ENCODE assay signal across 22 cellular contexts in the genomic region with DNA sequence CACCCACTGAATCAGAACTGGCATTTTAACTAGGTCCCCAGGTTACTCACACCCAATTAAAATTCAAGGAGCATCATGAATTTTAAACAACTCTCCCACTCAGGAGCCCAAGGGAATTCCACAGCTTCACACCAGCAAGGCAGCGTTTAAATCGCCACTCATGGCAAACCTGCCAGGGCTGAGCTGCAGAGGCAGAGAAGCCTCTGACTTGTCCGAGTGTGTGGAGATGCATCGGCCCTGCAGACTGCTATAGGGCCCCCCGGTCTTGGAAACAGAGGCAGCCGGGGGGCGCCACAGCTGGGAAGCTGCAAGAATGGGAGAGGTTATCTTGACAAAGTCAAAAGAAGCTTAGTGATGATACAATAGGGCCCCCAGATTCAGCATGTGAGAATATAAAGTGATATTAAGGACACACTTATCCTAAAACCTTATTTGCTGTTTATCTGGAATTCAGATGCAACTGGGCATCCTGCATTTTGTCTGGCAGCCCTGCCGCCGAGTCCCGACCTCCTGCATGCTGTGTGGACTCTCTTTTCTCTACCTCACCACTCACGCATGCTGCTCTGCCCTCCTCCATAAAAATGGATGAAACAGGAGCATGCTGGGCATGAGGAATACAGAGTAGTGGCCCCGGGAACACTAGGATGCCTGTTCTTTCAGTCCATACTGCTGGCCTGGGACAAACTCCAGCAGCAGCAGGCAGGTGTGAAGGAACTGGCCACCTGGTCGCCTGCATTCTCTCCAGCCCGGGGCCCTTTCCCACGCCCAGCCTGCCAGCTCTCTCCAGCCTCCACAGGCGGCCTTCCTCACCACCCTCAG.
DNase-seq lines count a peak whose midpoint lies in the region; ATAC-seq, FAIRE-seq and TF ChIP-seq lines count a peak whose summit lies in the region.
"Had no signal": no experiment of that assay in that cellular context is flagged by ENCODE, and none has a peak within 500 bp of the region (broad histone marks: within the 10 kb centered on the region; RNA-seq: fewer than 3 reads in every experiment).

No MANE protein-coding gene starts in this region.

- 0 out of 22 replicates have a peak overlapping the region, but pooled peaks of 1 of the 11 experiments have one; percentile 21 for H3K27ac ChIP-seq in BLaER1 treated with 17β-estradiol and CSF1 and Interleukin-3, amounts not matched to agents 10 nM and 100 nM
- H3K27ac ChIP-seq in GM23338 (ENCODE audit: low read depth) (no peak overlapping the region), neural progenitor cell (no peak overlapping the region)
- H3K27ac ChIP-seq: cardiac muscle cell, epithelial cell of prostate, left lung had no signal

- peak; percentile 29 to 57 for TF ChIP-seq CTCF in GM23338 (conservative IDR thresholded peaks at IDR 0.05; ENCODE audit: low read depth in 2 of 2)
- TF ChIP-seq CTCF in WTC11 (IDR thresholded peaks at IDR 0.05) = no peak
- no peak for TF ChIP-seq CTCF in neural progenitor cell (IDR thresholded peaks at IDR 0.05)

- H3K27me3 Mint-ChIP-seq in GM23338 (ENCODE audit: insufficient read depth, low read depth, poor library complexity) (peaks cover 15% of the 10 kb centered on the region), WTC11 (ENCODE audit: low read depth) (peaks cover 11% of the 10 kb centered on the region), neural progenitor cell (ENCODE audit: insufficient read depth, low read depth) (peaks cover 12% of the 10 kb centered on the region)
- peaks cover 82 to 83% of the 10 kb centered on the region in 2 donors for H3K27me3 Mint-ChIP-seq in effector memory CD8-positive, alpha-beta T cell

- no peaks in the 10 kb centered on the region for H3K36me3 Mint-ChIP-seq in GM23338 (ENCODE audit: low read depth)
- H3K36me3 Mint-ChIP-seq in WTC11 = no peaks in the 10 kb centered on the region
- H3K36me3 Mint-ChIP-seq in neural progenitor cell = peaks cover 2% of the 10 kb centered on the region
- H3K36me3 Mint-ChIP-seq in effector memory CD8-positive, alpha-beta T cell (ENCODE audit: insufficient read depth) = peaks cover 5% of the 10 kb centered on the region
- H3K36me3 Mint-ChIP-seq: CD4-positive, CD25-positive, alpha-beta regulatory T cell; mesothelial cell of epicardium; naive thymus-derived CD8-positive, alpha-beta T cell had no signal

- H3K9me3 ChIP-seq in BLaER1 treated with 17β-estradiol and CSF1 and Interleukin-3, amounts not matched to agents 10 nM and 100 nM (replicated peaks in 1 of 11) = no peaks in the 10 kb centered on the region
- H3K9me3 ChIP-seq in neural progenitor cell (ENCODE audit: low read depth) = no peaks in the 10 kb centered on the region
- H3K9me3 ChIP-seq: left lung had no signal

- no peaks in the 10 kb centered on the region for H3K9me3 Mint-ChIP-seq in GM23338
- no peaks in the 10 kb centered on the region; the same call in 1 of the 2 replicates for H3K9me3 Mint-ChIP-seq in WTC11
- no peaks in the 10 kb centered on the region for H3K9me3 Mint-ChIP-seq in neural progenitor cell
- peaks cover 0 to 2% of the 10 kb centered on the region in 2 donors for H3K9me3 Mint-ChIP-seq in effector memory CD8-positive, alpha-beta T cell
- H3K9me3 Mint-ChIP-seq: activated CD8-positive, alpha-beta T cell treated with anti-CD3 and anti-CD28 coated beads for 36 hours; activated T-cell treated with anti-CD3 and anti-CD28 coated beads, Interleukin-2, amount 50 U/mL, for 4 hours; naive thymus-derived CD8-positive, alpha-beta T cell had no signal

- no peaks in the 10 kb centered on the region for H3K36me3 ChIP-seq in BLaER1 treated with 17β-estradiol and CSF1 and Interleukin-3, amounts not matched to agents 10 nM and 100 nM
- H3K36me3 ChIP-seq in GM23338 (ENCODE audit: insufficient read depth) = no peaks in the 10 kb centered on the region
- no peaks in the 10 kb centered on the region for H3K36me3 ChIP-seq in neural progenitor cell
- H3K36me3 ChIP-seq: cardiac muscle cell, left lung had no signal

- H3F3A ChIP-seq in GM23338 (replicated peaks; ENCODE audit: low read depth) (no peaks in the 10 kb centered on the region; the same call in 1 of the 2 replicates), neural progenitor cell (ENCODE audit: low read depth) (peaks cover 11% of the 10 kb centered on the region)

- H3K79me2 ChIP-seq in GM23338 (replicated peaks; ENCODE audit: insufficient read depth) (no peaks in the 10 kb centered on the region), neural progenitor cell (ENCODE audit: low read depth) (no peaks in the 10 kb centered on the region)

- POLR2A ChIA-PET in WTC11 (lab: Charles Lee) = no interaction called here

- no peak for FAIRE-seq in urothelium cell line (lab: Jason Lieb, UNC)
- FAIRE-seq: G401.6 had no signal

- no peak overlapping the region for H3K4me3 ChIP-seq in BLaER1 treated with 17β-estradiol and CSF1 and Interleukin-3, amounts not matched to agents 10 nM and 100 nM
- no peak overlapping the region for H3K4me3 ChIP-seq in GM23338
- H3K4me3 ChIP-seq in neural progenitor cell = no peak overlapping the region
- H3K4me3 ChIP-seq: cardiac muscle cell, left lung had no signal

- no peak overlapping the region for H3K4me3 Mint-ChIP-seq in GM23338
- H3K4me3 Mint-ChIP-seq in WTC11 = no peak overlapping the region
- H3K4me3 Mint-ChIP-seq in neural progenitor cell = no peak overlapping the region
- H3K4me3 Mint-ChIP-seq in effector memory CD8-positive, alpha-beta T cell = no peak overlapping the region
- H3K4me3 Mint-ChIP-seq: activated CD8-positive, alpha-beta T cell treated with anti-CD3 and anti-CD28 coated beads for 36 hours; activated T-cell treated with anti-CD3 and anti-CD28 coated beads, Interleukin-2, amount 50 U/mL, for 4 hours; CD4-positive, CD25-positive, alpha-beta regulatory T cell; mesothelial cell of epicardium had no signal

- H2AFZ ChIP-seq in GM23338 (peak overlapping the region; percentile 78; the same call in 1 of the 2 replicates), neural progenitor cell (replicated peaks) (peak overlapping the region; percentile 85)

- H3K4me1 Mint-ChIP-seq in GM23338 (peaks cover 48% of the 10 kb centered on the region), WTC11 (peaks cover 48% of the 10 kb centered on the region), neural progenitor cell (peaks cover 52% of the 10 kb centered on the region)
- peaks cover 4% of the 10 kb centered on the region in 2 donors for H3K4me1 Mint-ChIP-seq in effector memory CD8-positive, alpha-beta T cell (ENCODE audit: low read depth in 2 of 2)

- DNase-seq in GM23338 (ENCODE audit: low spot score) = no peak
- no peak for DNase-seq in WTC11 (ENCODE audit: low spot score)
- no peak for DNase-seq in neural progenitor cell (ENCODE audit: low spot score)
- DNase-seq in urothelium cell line (ENCODE audit: low spot score) = no peak
- no peak for DNase-seq in NOMO-1 (lab: John Stamatoyannopoulos, UW; ENCODE audit: unreplicated experiment in 2 of 2)
- no peak for DNase-seq in NCI-H1092 treated with DMSO at 0.1 percent for 48 hours (lab: John Stamatoyannopoulos, UW)
- no peak for DNase-seq in effector memory CD8-positive, alpha-beta T cell
- DNase-seq: activated CD8-positive, alpha-beta T cell treated with anti-CD3 and anti-CD28 coated beads for 36 hours; activated naive CD4-positive, alpha-beta T cell treated with Interleukin-2 at 50 U/mL for 16 hours; activated T-cell treated with anti-CD3 and anti-CD28 coated beads, Interleukin-2, amount 50 U/mL, for 4 hours; CD4-positive, CD25-positive, alpha-beta regulatory T cell; DMS 273 treated with DMSO at 0.1 percent for 48 hours; foreskin fibroblast; left lung; naive thymus-derived CD8-positive, alpha-beta T cell; NCI-H1105 treated with DMSO at 0.1 percent for 48 hours; NCI-H2081 treated with DMSO at 0.1 percent for 48 hours had no signal

- H3K4me1 ChIP-seq in BLaER1 treated with 17β-estradiol and CSF1 and Interleukin-3, amounts not matched to agents 10 nM and 100 nM = peaks cover 25 to 75% (median 53%) of the 10 kb centered on the region in 10 experiments
- peaks cover 26% of the 10 kb centered on the region for H3K4me1 ChIP-seq in GM23338 (ENCODE audit: insufficient read depth)
- H3K4me1 ChIP-seq in neural progenitor cell = peaks cover 43% of the 10 kb centered on the region
- H3K4me1 ChIP-seq: left lung had no signal

- peaks cover 6% of the 10 kb centered on the region; the same call in 1 of the 2 replicates for H3K9me2 ChIP-seq in GM23338 (ENCODE audit: insufficient read depth)

- H3K4me2 ChIP-seq in BLaER1 treated with 17β-estradiol and CSF1 and Interleukin-3, amounts not matched to agents 10 nM and 100 nM = peak overlapping the region in 7 of 11 experiments; percentile 70 to 84 (median 78); a peak in 12 of 22 replicates
- H3K4me2 ChIP-seq in GM23338 (no peak overlapping the region), neural progenitor cell (peak overlapping the region; percentile 19)

- 0 out of 22 replicates have a peak overlapping the region, but pooled peaks of 1 of the 11 experiments have one; percentile 55 for H3K9ac ChIP-seq in BLaER1 treated with 17β-estradiol and CSF1 and Interleukin-3, amounts not matched to agents 10 nM and 100 nM
- no peak overlapping the region for H3K9ac ChIP-seq in neural progenitor cell

- ATAC-seq in GM23338 (peak; percentile 46), WTC11 (peak; percentile 55)
- no peak for ATAC-seq in effector memory CD8-positive, alpha-beta T cell (replicated peaks)
- ATAC-seq: activated CD8-positive, alpha-beta T cell treated with anti-CD3 and anti-CD28 coated beads for 36 hours; activated T-cell treated with anti-CD3 and anti-CD28 coated beads, Interleukin-2, amount 50 U/mL, for 4 hours; left lung; naive thymus-derived CD8-positive, alpha-beta T cell had no signal

- H4K20me1 ChIP-seq in BLaER1 treated with 17β-estradiol and CSF1 and Interleukin-3, amounts not matched to agents 10 nM and 100 nM = no peaks in the 10 kb centered on the region; a peak in 1 of 22 replicates
- H4K20me1 ChIP-seq in GM23338 (replicated peaks; ENCODE audit: insufficient read depth) (no peaks in the 10 kb centered on the region), neural progenitor cell (ENCODE audit: low read depth) (no peaks in the 10 kb centered on the region)

- CTCF ChIA-PET in WTC11 (lab: Charles Lee) = interaction anchor here (0.7 to 2.8 kb wide), 7 partner anchors 15 to 353 kb away, joined by 3 to 11 read pairs (median 3); partner anchors contain the start of gene FAM50B

- peaks cover 0 to 9% (median 0%) of the 10 kb centered on the region in 11 experiments; a peak in 2 of 22 replicates for H3K27me3 ChIP-seq in BLaER1 treated with 17β-estradiol and CSF1 and Interleukin-3, amounts not matched to agents 10 nM and 100 nM
- H3K27me3 ChIP-seq in GM23338 (ENCODE audit: insufficient read depth) (peaks cover 3% of the 10 kb centered on the region; the same call in 1 of the 2 replicates), neural progenitor cell (peaks cover 6% of the 10 kb centered on the region)
- H3K27me3 ChIP-seq: cardiac muscle cell had no signal

- H3K27ac Mint-ChIP-seq in GM23338 (no peak overlapping the region), WTC11 (no peak overlapping the region), neural progenitor cell (peak overlapping the region; percentile 48)
- no peak overlapping the region for H3K27ac Mint-ChIP-seq in effector memory CD8-positive, alpha-beta T cell
- H3K27ac Mint-ChIP-seq: activated CD8-positive, alpha-beta T cell treated with anti-CD3 and anti-CD28 coated beads for 36 hours; CD4-positive, CD25-positive, alpha-beta regulatory T cell; mesothelial cell of epicardium had no signal

Comparison
In these comparisons a context has a peak if more than half of its experiments do, and no peak if none do; other contexts are left out.
1. CTCF ChIP-seq: peak in GM23338 (2 of 2); none in WTC11 (single experiment) and neural progenitor cell (single experiment).